In the genomic region with DNA sequence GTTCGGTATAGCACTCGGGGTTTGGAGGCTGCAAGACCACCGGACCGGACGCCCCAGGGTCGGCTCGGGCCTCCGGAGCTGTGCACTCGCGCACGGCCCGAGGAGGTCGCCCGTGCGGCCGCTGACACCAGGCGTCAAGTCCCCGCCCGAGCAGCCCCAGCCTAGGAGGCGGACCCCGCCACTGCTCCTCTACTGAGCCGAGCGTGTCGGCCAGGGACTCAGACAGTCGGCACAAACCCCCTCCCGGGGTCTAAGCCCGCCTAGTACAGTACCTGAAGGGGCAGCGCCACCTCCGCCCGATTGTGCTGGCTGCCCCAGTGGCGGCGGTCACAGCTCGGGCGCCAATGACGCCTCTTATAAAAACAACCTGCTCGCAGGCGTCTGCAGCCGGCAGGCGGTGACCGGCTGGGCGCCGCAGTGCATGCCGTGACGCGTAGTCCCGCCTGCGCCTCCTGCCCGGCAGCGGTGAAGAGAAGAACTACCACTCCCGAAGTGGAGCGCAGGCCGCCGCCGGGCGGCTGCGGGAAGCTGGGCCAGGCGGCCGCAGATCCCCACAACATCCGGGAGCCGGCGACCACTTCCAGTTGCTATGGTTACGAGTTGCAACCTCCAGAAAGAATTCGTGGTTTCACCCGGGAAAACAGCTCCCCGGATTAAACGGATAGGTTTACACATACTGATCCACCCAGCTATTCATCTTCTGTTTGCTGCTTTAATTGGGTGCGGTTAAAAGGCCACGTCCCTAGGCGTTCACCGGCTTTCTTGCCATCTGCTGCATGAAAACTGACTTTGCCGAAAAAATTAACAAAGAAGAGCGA, we compare ENCODE assay signal across 8 cellular contexts. TPM values are rescaled to one million over a fixed set of nuclear protein-coding genes. Genes with fewer than 3 reads are reported as not detected.
A peak's percentile ranks its signal among the peaks of the same experiment; 100 is the strongest.
DNase-seq lines count a peak whose midpoint lies in the region; ATAC-seq and TF ChIP-seq lines count a peak whose summit lies in the region.

A gene with protein sequence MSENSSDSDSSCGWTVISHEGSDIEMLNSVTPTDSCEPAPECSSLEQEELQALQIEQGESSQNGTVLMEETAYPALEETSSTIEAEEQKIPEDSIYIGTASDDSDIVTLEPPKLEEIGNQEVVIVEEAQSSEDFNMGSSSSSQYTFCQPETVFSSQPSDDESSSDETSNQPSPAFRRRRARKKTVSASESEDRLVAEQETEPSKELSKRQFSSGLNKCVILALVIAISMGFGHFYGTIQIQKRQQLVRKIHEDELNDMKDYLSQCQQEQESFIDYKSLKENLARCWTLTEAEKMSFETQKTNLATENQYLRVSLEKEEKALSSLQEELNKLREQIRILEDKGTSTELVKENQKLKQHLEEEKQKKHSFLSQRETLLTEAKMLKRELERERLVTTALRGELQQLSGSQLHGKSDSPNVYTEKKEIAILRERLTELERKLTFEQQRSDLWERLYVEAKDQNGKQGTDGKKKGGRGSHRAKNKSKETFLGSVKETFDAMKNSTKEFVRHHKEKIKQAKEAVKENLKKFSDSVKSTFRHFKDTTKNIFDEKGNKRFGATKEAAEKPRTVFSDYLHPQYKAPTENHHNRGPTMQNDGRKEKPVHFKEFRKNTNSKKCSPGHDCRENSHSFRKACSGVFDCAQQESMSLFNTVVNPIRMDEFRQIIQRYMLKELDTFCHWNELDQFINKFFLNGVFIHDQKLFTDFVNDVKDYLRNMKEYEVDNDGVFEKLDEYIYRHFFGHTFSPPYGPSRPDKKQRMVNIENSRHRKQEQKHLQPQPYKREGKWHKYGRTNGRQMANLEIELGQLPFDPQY (minus strand): TSS at position 411 of the 818 bp plus-strand sequence. CDS start 18,935 bp downstream, outside the sequence.
A gene with protein sequence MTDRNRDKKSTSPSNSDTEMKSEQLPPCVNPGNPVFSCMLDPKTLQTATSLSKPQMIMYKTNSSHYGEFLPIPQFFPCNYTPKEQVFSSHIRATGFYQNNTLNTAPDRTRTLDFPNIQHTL (plus strand): TSS at position 547 of the 818 bp plus-strand sequence. CDS start 274 bp downstream, outside the sequence.

- peak within 1 kb of the TSS; percentile 98 for H3K4me3 Mint-ChIP-seq in progenitor cell of endocrine pancreas (ENCODE audit: low read depth)

- peak within 1 kb of the TSS; percentile 60 for H3K4me3 ChIP-seq in GM12875 (ENCODE audit: low read depth, low read length)
- H3K4me3 ChIP-seq in left ventricle myocardium inferior, result peak within 1 kb of the TSS; percentile 85
- H3K4me3 ChIP-seq in urinary bladder (ENCODE audit: low read depth, low read length), result peak within 1 kb of the TSS; percentile 84

- H3K27me3 ChIP-seq in left ventricle myocardium inferior (ENCODE audit: low read depth), result no peaks in the 10 kb centered on the region

- ATAC-seq in HG02798 (IDR thresholded peaks at IDR 0.05; ENCODE audit: poor library complexity, unreplicated experiment), result peak; percentile 96

- DNase-seq in NCI-H1436 (lab: John Stamatoyannopoulos, UW), result peak; percentile 90
- DNase-seq in T follicular helper cell (ENCODE audit: low read depth), result peak; percentile 78
- DNase-seq in amniotic stem cell (lab: John Stamatoyannopoulos, UW), result peak; percentile 85
- DNase-seq in left ventricle myocardium inferior, result peak; percentile 93
- DNase-seq in progenitor cell of endocrine pancreas (ENCODE audit: low spot score, unreplicated experiment), result peak; percentile 91

- peaks cover 13% of the 10 kb centered on the region for H3K4me1 Mint-ChIP-seq in progenitor cell of endocrine pancreas (ENCODE audit: low read depth)

- no peaks in the 10 kb centered on the region for H3K27me3 Mint-ChIP-seq in progenitor cell of endocrine pancreas

- no peaks in the 10 kb centered on the region for H3K9me3 ChIP-seq in left ventricle myocardium inferior (replicated peaks)

- H3K4me1 ChIP-seq in left ventricle myocardium inferior, result peaks cover 56% of the 10 kb centered on the region
- H3K4me1 ChIP-seq in urinary bladder (ENCODE audit: insufficient read depth), result no peaks in the 10 kb centered on the region

- no peaks in the 10 kb centered on the region for H3K9me3 Mint-ChIP-seq in progenitor cell of endocrine pancreas (ENCODE audit: low read depth)

- no peaks in the 10 kb centered on the region for H3K36me3 ChIP-seq in left ventricle myocardium inferior
- H3K36me3 ChIP-seq in urinary bladder (ENCODE audit: insufficient read depth), result no peaks in the 10 kb centered on the region

- TF ChIP-seq CTCF in GM12875 (IDR thresholded peaks at IDR 0.05; ENCODE audit: borderline replicate concordance, insufficient read depth, low read depth, low read length), result peak; percentile 80
- TF ChIP-seq CTCF in left ventricle myocardium inferior (IDR thresholded peaks at IDR 0.05; ENCODE audit: borderline replicate concordance), result peak; percentile 92
- peak; percentile 73 for TF ChIP-seq CTCF in progenitor cell of endocrine pancreas (IDR thresholded peaks at IDR 0.05; ENCODE audit: unreplicated experiment)

- H3K27ac Mint-ChIP-seq in progenitor cell of endocrine pancreas, result peak within 1 kb of the TSS; percentile 98

- intact Hi-C loops in left ventricle myocardium inferior (cut with micrococcal nuclease), result no loop called here

- under 1% methylated on average over 72 of the region's 72 CpGs for WGBS in urinary bladder

- no peaks in the 10 kb centered on the region for H3K36me3 Mint-ChIP-seq in progenitor cell of endocrine pancreas (ENCODE audit: insufficient read depth)

- peak within 1 kb of the TSS; percentile 96 for H3K27ac ChIP-seq in left ventricle myocardium inferior (replicated peaks)
- H3K27ac ChIP-seq in urinary bladder (ENCODE audit: low read depth), result peak within 1 kb of the TSS; percentile 80

RNA-seq across cellular contexts. Expression of the first gene that starts in this region (rescaled TPM):
- total RNA-seq in left ventricle myocardium inferior (94.6 TPM), progenitor cell of endocrine pancreas (24.3 and 31.2 TPM in 2 replicates), urinary bladder (52.3 TPM)
- polyA plus RNA-seq in urinary bladder, result 38.8 TPM

RNA-seq across cellular contexts. Expression of the second gene that starts in this region (rescaled TPM):
- total RNA-seq in left ventricle myocardium inferior (8.7 TPM), progenitor cell of endocrine pancreas (4.7 and 5.8 TPM in 2 replicates), urinary bladder (3.8 TPM)
- polyA plus RNA-seq in urinary bladder, result 2.4 TPM

Comparison
In these comparisons a context has a peak if more than half of its experiments do, and no peak if none do; other contexts are left out.
1. Peak in every context shown above with its lines: DNase-seq, ATAC-seq, H3K4me3 ChIP-seq and H3K27ac ChIP-seq.